13 cellular contexts compared by ENCODE assay signal in genomic region chr11:110921742-110922200, GRCh38.
DNase-seq lines count a peak whose midpoint lies in the region; ATAC-seq, FAIRE-seq and TF ChIP-seq lines count a peak whose summit lies in the region.
"Had no signal": no experiment of that assay in that cellular context is flagged by ENCODE, and none has a peak within 500 bp of the region (broad histone marks: within the 10 kb centered on the region; RNA-seq: fewer than 3 reads in every experiment).

No MANE protein-coding gene starts in this region.

- TF ChIP-seq CTCF in body of pancreas (IDR thresholded peaks at IDR 0.05), result no peak
- no peak for TF ChIP-seq CTCF in kidney (IDR thresholded peaks at IDR 0.05; ENCODE audit: borderline replicate concordance, extremely low read depth, insufficient read depth)
- no peak for TF ChIP-seq CTCF in smooth muscle cell (IDR thresholded peaks at IDR 0.05; ENCODE audit: borderline replicate concordance, insufficient read depth, poor library complexity, severe bottlenecking)

- no peak overlapping the region for H2AFZ ChIP-seq in smooth muscle cell (ENCODE audit: low read depth)

- intact Hi-C loops in body of pancreas (cut with DNase I), result no loop called here
- intact Hi-C loops in kidney (cut with DNase I), result no loop called here

- H3K9ac ChIP-seq in kidney (ENCODE audit: low read length in 2 of 2) (no peak overlapping the region), stomach smooth muscle (ENCODE audit: low read length in 2 of 2) (no peak overlapping the region), smooth muscle cell (ENCODE audit: low read depth) (no peak overlapping the region)

- no peaks in the 10 kb centered on the region for H3F3A ChIP-seq in smooth muscle cell (ENCODE audit: low read depth)

- peaks cover 13% of the 10 kb centered on the region for H3K4me1 ChIP-seq in body of pancreas
- H3K4me1 ChIP-seq in kidney (ENCODE audit: control insufficient read depth in 1 of 2, insufficient read depth in 1 of 2, low read depth in 1 of 2, low read length in 2 of 2), result no peaks in the 10 kb centered on the region
- peaks cover 10% of the 10 kb centered on the region for H3K4me1 ChIP-seq in stomach smooth muscle (ENCODE audit: control insufficient read depth, insufficient read depth, low read length)
- H3K4me1 ChIP-seq in smooth muscle cell (ENCODE audit: low read depth), result no peaks in the 10 kb centered on the region
- H3K4me1 ChIP-seq: transverse colon had no signal

- no peak overlapping the region for H3K4me2 ChIP-seq in smooth muscle cell

- H3K79me2 ChIP-seq in smooth muscle cell (ENCODE audit: low read depth), result no peaks in the 10 kb centered on the region

- H3K4me3 ChIP-seq in body of pancreas, result no peak overlapping the region
- H3K4me3 ChIP-seq in kidney (ENCODE audit: low read length in 2 of 2), result no peak overlapping the region
- no peak overlapping the region for H3K4me3 ChIP-seq in stomach smooth muscle (ENCODE audit: low read length in 2 of 2)
- no peak overlapping the region for H3K4me3 ChIP-seq in smooth muscle cell
- H3K4me3 ChIP-seq: transverse colon had no signal

- WGBS in body of pancreas, 2 donors, result 29 to 47% methylated on average over 2 of the region's 2 CpGs
- WGBS in smooth muscle cell (ENCODE audit: low lambda C conversion rate), result 83% methylated on average over 1 of the region's 2 CpGs

- peak; percentile 20 for DNase-seq in HCEC 1CT
- DNase-seq in body of pancreas, result peak; percentile 28 to 66 (median 52)
- DNase-seq in kidney, result peak; percentile 77
- DNase-seq in smooth muscle cell (lab: John Stamatoyannopoulos, UW; ENCODE audit: unreplicated experiment), result no peak
- no peak for DNase-seq in germinal center (ENCODE audit: low spot score)
- DNase-seq: activated naive CD8-positive, alpha-beta T cell treated with anti-CD3 and anti-CD28 coated beads for 36 hours; effector memory CD8-positive, alpha-beta T cell; NCI-H1694; NK-92 treated with Interleukin-12 subunit alpha and Interleukin-12 subunit beta, amount 100 ng/mL, for 24 hours; SW 1271; transverse colon had no signal

- peak overlapping the region in 3 of 4 donors; percentile 39 to 63 (median 44) for H3K27ac ChIP-seq in body of pancreas
- H3K27ac ChIP-seq in kidney (ENCODE audit: low read depth in 2 of 2, low read length in 2 of 2), result no peak overlapping the region
- H3K27ac ChIP-seq in stomach smooth muscle (ENCODE audit: low read length), result peak overlapping the region; percentile 46
- H3K27ac ChIP-seq in smooth muscle cell (ENCODE audit: low read depth), result no peak overlapping the region

- H3K36me3 ChIP-seq in body of pancreas (replicated peaks in 1 of 2; ENCODE audit: insufficient read depth in 1 of 2, low read depth in 2 of 2) (no peaks in the 10 kb centered on the region), kidney (ENCODE audit: control insufficient read depth in 1 of 2, insufficient read depth in 2 of 2, low read length in 2 of 2) (no peaks in the 10 kb centered on the region), stomach smooth muscle (ENCODE audit: control insufficient read depth in 2 of 2, insufficient read depth in 2 of 2, low read length in 2 of 2) (no peaks in the 10 kb centered on the region), smooth muscle cell (ENCODE audit: low read depth) (no peaks in the 10 kb centered on the region)
- H3K36me3 ChIP-seq: transverse colon had no signal

- H3K27me3 ChIP-seq in body of pancreas (no peaks in the 10 kb centered on the region), stomach smooth muscle (ENCODE audit: control insufficient read depth in 1 of 2, insufficient read depth in 2 of 2, low read length in 2 of 2) (no peaks in the 10 kb centered on the region), smooth muscle cell (ENCODE audit: low read depth) (no peaks in the 10 kb centered on the region)
- H3K27me3 ChIP-seq: transverse colon had no signal

- TF ChIP-seq POLR2A in body of pancreas (IDR thresholded peaks at IDR 0.05), result no peak

- FAIRE-seq in kidney (lab: Jason Lieb, UNC), result no peak

- no peaks in the 10 kb centered on the region for H3K9me3 ChIP-seq in body of pancreas
- no peaks in the 10 kb centered on the region for H3K9me3 ChIP-seq in kidney (ENCODE audit: control insufficient read depth in 1 of 2, low read length in 2 of 2)
- no peaks in the 10 kb centered on the region for H3K9me3 ChIP-seq in stomach smooth muscle (ENCODE audit: control insufficient read depth in 2 of 2, low read length in 2 of 2)
- H3K9me3 ChIP-seq in smooth muscle cell (replicated peaks; ENCODE audit: low read depth), result no peaks in the 10 kb centered on the region
- H3K9me3 ChIP-seq: transverse colon had no signal

- H4K20me1 ChIP-seq in smooth muscle cell (ENCODE audit: low read depth), result no peaks in the 10 kb centered on the region

- peak; percentile 80 for ATAC-seq in body of pancreas
- ATAC-seq in GM19023 (IDR thresholded peaks at IDR 0.05; ENCODE audit: unreplicated experiment), result no peak
- ATAC-seq: effector memory CD8-positive, alpha-beta T cell had no signal

Comparison
In these comparisons a context has a peak if more than half of its experiments do, and no peak if none do; other contexts are left out.
1. DNase-seq: peak in HCEC 1CT (single experiment), body of pancreas (4 of 4) and kidney (single experiment); none in smooth muscle cell (single experiment) and germinal center (single experiment).
2. H3K27ac ChIP-seq: peak in body of pancreas (3 of 4) and stomach smooth muscle (single experiment); none in kidney (0 of 2) and smooth muscle cell (single experiment).